8 cellular contexts compared by ENCODE assay signal in genomic region chr17:80991645-80992076, GRCh38. TPM values are rescaled to one million over a fixed set of nuclear protein-coding genes. Genes with fewer than 3 reads are reported as not detected.
DNase-seq lines count a peak whose midpoint lies in the region; ATAC-seq, FAIRE-seq and TF ChIP-seq lines count a peak whose summit lies in the region.

Gene CHMP6 (plus strand): TSS chr17:80991841. CDS start chr17:80991919, 78 bp downstream.

- no peaks in the 10 kb centered on the region for H3K9me3 ChIP-seq in lower lobe of right lung

- intact Hi-C loops in lower lobe of right lung (cut with DNase I) = no loop called here

- DNase-seq in D721Med (ENCODE audit: insufficient read length, low spot score) (peak; percentile 84), H54 (ENCODE audit: insufficient read length, low spot score) (peak; percentile 78), NCI-H345 treated with DMSO at 0.1 percent for 48 hours (lab: John Stamatoyannopoulos, UW; ENCODE audit: unreplicated experiment) (peak; percentile 46), lower lobe of right lung (peak; percentile 89)
- peak; percentile 26 to 60 for DNase-seq in activated CD8-positive, alpha-beta memory T cell treated with anti-CD3 and anti-CD28 coated beads for 1 hour (ENCODE audit: extremely low read depth in 1 of 2, low read depth in 1 of 2)
- peak; percentile 61 for DNase-seq in effector CD4-positive, alpha-beta T cell
- peak; percentile 59 to 62 for DNase-seq in stimulated activated CD4-positive, alpha-beta T cell treated with anti-CD3 and anti-CD28 coated beads, Interleukin-4, amount 100 ng/mL, for 48 hours (ENCODE audit: low read depth in 2 of 2)

- peak within 1 kb of the TSS; percentile 79 for H3K27ac ChIP-seq in lower lobe of right lung

- no peak for FAIRE-seq in D721Med (lab: Jason Lieb, UNC)
- FAIRE-seq in H54 (lab: Jason Lieb, UNC) = no peak

- ATAC-seq in lower lobe of right lung (peak; percentile 71 to 76), GM21515 (IDR thresholded peaks at IDR 0.05; ENCODE audit: unreplicated experiment) (no peak)

- H3K4me1 ChIP-seq in lower lobe of right lung = peaks cover 41% of the 10 kb centered on the region

- H3K27me3 ChIP-seq in lower lobe of right lung (ENCODE audit: low read depth) = no peaks in the 10 kb centered on the region

- peak; percentile 47; the same call in 1 of the 2 replicates for TF ChIP-seq POLR2A in H54 (IDR thresholded peaks at IDR 0.05; ENCODE audit: low read depth, low read length)

- H3K36me3 ChIP-seq in lower lobe of right lung = peaks cover 19% of the 10 kb centered on the region

- peak within 1 kb of the TSS; percentile 87 for H3K4me3 ChIP-seq in lower lobe of right lung

- TF ChIP-seq CTCF in D721Med (IDR thresholded peaks at IDR 0.05; ENCODE audit: insufficient read depth, missing control alignments) (peak; percentile 15), lower lobe of right lung (IDR thresholded peaks at IDR 0.05) (peak; percentile 16)

RNA-seq across cellular contexts. Expression of gene CHMP6, which starts in this region (rescaled TPM):
- 28.8 TPM for total RNA-seq in lower lobe of right lung
